ENCODE assay signal across 10 cellular contexts in genomic region chr10:15439381-15439837, GRCh38.
DNase-seq lines count a peak whose midpoint lies in the region; ATAC-seq, FAIRE-seq and TF ChIP-seq lines count a peak whose summit lies in the region.
"Had no signal": no experiment of that assay in that cellular context is flagged by ENCODE, and none has a peak within 500 bp of the region (broad histone marks: within the 10 kb centered on the region; RNA-seq: fewer than 3 reads in every experiment).

No MANE protein-coding gene starts in this region.

- in situ Hi-C loops in brain microvascular endothelial cell (cut with HindIII; ENCODE audit: low pct_ligation_motif_present, low sequenced_read_pairs) = loop anchor here (25.0 kb wide), 1 partner anchor 273 kb away; the partner anchor contains the start of gene ITGA8

- no peaks in the 10 kb centered on the region for H3K9me3 Mint-ChIP-seq in activated naive CD4-positive, alpha-beta T cell treated with anti-CD3 and anti-CD28 coated beads, Interleukin-2, amount 50 U/mL, for 72 hours

- H3K36me3 Mint-ChIP-seq in activated naive CD4-positive, alpha-beta T cell treated with anti-CD3 and anti-CD28 coated beads, Interleukin-2, amount 50 U/mL, for 72 hours = no peaks in the 10 kb centered on the region

- no peaks in the 10 kb centered on the region for H3K9me3 ChIP-seq in kidney (ENCODE audit: control insufficient read depth in 1 of 2, low read length in 2 of 2)
- no peaks in the 10 kb centered on the region for H3K9me3 ChIP-seq in smooth muscle cell (replicated peaks; ENCODE audit: low read depth)
- H3K9me3 ChIP-seq in PC-3 (ENCODE audit: low read length) = no peaks in the 10 kb centered on the region

- ATAC-seq in PC-3 (no peak), GM21723 (IDR thresholded peaks at IDR 0.05; ENCODE audit: unreplicated experiment) (no peak), HG02642 (IDR thresholded peaks at IDR 0.05; ENCODE audit: poor library complexity, unreplicated experiment) (no peak)
- no peak for ATAC-seq in activated naive CD4-positive, alpha-beta T cell treated with anti-CD3 and anti-CD28 coated beads, Interleukin-2, amount 50 U/mL, for 72 hours

- H3K4me1 ChIP-seq in kidney (ENCODE audit: control insufficient read depth in 1 of 2, insufficient read depth in 1 of 2, low read depth in 1 of 2, low read length in 2 of 2) = peaks cover 0 to 6% of the 10 kb centered on the region in 2 donors
- no peaks in the 10 kb centered on the region for H3K4me1 ChIP-seq in smooth muscle cell (ENCODE audit: low read depth)
- H3K4me1 ChIP-seq in PC-3 (ENCODE audit: insufficient read depth, low read length) = peaks cover 8% of the 10 kb centered on the region; the same call in 1 of the 2 replicates

- DNase-seq in H7 (peak; percentile 36), brain microvascular endothelial cell (peak; percentile 41), kidney (peak; percentile 74), smooth muscle cell (lab: John Stamatoyannopoulos, UW; ENCODE audit: unreplicated experiment) (no peak), PC-3 (no peak)
- DNase-seq in activated naive CD4-positive, alpha-beta T cell treated with anti-CD3 and anti-CD28 coated beads, Interleukin-2, amount 50 U/mL, for 72 hours (ENCODE audit: low spot score in 2 of 2) = no peak
- DNase-seq: activated CD4-positive, alpha-beta T cell treated with anti-CD3 and anti-CD28 coated beads for 48 hours; posterior cingulate gyrus had no signal

- peak overlapping the region; percentile 81 for H3K4me2 ChIP-seq in smooth muscle cell
- no peak overlapping the region for H3K4me2 ChIP-seq in PC-3 (ENCODE audit: low read length)

- H3K27ac Mint-ChIP-seq in activated naive CD4-positive, alpha-beta T cell treated with anti-CD3 and anti-CD28 coated beads, Interleukin-2, amount 50 U/mL, for 72 hours = no peak overlapping the region

- H3K27ac ChIP-seq in brain microvascular endothelial cell (no peak overlapping the region), kidney (ENCODE audit: low read depth in 2 of 2, low read length in 2 of 2) (peak overlapping the region; percentile 12 to 56), smooth muscle cell (ENCODE audit: low read depth) (peak overlapping the region; percentile 69), PC-3 (ENCODE audit: low read length) (no peak overlapping the region)

- 5% methylated on average over 12 of the region's 12 CpGs for WGBS in smooth muscle cell (ENCODE audit: low lambda C conversion rate)

- H2AFZ ChIP-seq in smooth muscle cell (ENCODE audit: low read depth) (peak overlapping the region; percentile 99), PC-3 (ENCODE audit: low read length) (no peak overlapping the region)

- H3K4me3 ChIP-seq in H7 (ENCODE audit: insufficient read depth, low read depth, low read length) = no peak overlapping the region
- H3K4me3 ChIP-seq in brain microvascular endothelial cell (ENCODE audit: low read depth, low read length) = peak overlapping the region; percentile 37
- H3K4me3 ChIP-seq in kidney (ENCODE audit: low read length in 2 of 2) = peak overlapping the region; percentile 45 to 61
- H3K4me3 ChIP-seq in smooth muscle cell = peak overlapping the region; percentile 43
- H3K4me3 ChIP-seq in PC-3 (ENCODE audit: low read length) = no peak overlapping the region

- CTCF ChIA-PET in PC-3 (lab: Charles Lee) = no interaction called here

- intact Hi-C loops in kidney (cut with DNase I) = loop anchor here (10.0 kb wide), 1 partner anchor 385 kb away; no protein-coding TSS in a partner anchor
- intact Hi-C loops in PC-3 (cut with micrococcal nuclease) = no loop called here

- TF ChIP-seq CTCF in brain microvascular endothelial cell (IDR thresholded peaks at IDR 0.05; ENCODE audit: low read depth, low read length, missing control alignments) (peak; percentile 74), kidney (IDR thresholded peaks at IDR 0.05; ENCODE audit: borderline replicate concordance, extremely low read depth, insufficient read depth) (no peak), smooth muscle cell (IDR thresholded peaks at IDR 0.05; ENCODE audit: borderline replicate concordance, insufficient read depth, poor library complexity, severe bottlenecking) (peak; percentile 28), PC-3 (conservative IDR thresholded peaks at IDR 0.05; ENCODE audit: low read depth, low read length) (no peak)

- H4K20me1 ChIP-seq in smooth muscle cell (ENCODE audit: low read depth) (no peaks in the 10 kb centered on the region), PC-3 (ENCODE audit: low read length) (no peaks in the 10 kb centered on the region)

- H3K27me3 ChIP-seq in H7 (ENCODE audit: control insufficient read depth, insufficient read depth, low read length) (peaks cover 2% of the 10 kb centered on the region; the same call in 1 of the 2 replicates), brain microvascular endothelial cell (replicated peaks) (no peaks in the 10 kb centered on the region), smooth muscle cell (ENCODE audit: low read depth) (no peaks in the 10 kb centered on the region), PC-3 (ENCODE audit: low read length) (no peaks in the 10 kb centered on the region)

- no peak for FAIRE-seq in kidney (lab: Jason Lieb, UNC)

- H3K9me2 ChIP-seq in PC-3 (replicated peaks; ENCODE audit: low read length) = no peaks in the 10 kb centered on the region

- no peaks in the 10 kb centered on the region for H3K36me3 ChIP-seq in H7 (replicated peaks; ENCODE audit: control insufficient read depth, insufficient read depth, low read length)
- no peaks in the 10 kb centered on the region for H3K36me3 ChIP-seq in brain microvascular endothelial cell (replicated peaks)
- H3K36me3 ChIP-seq in kidney (ENCODE audit: control insufficient read depth in 1 of 2, insufficient read depth in 2 of 2, low read length in 2 of 2) = no peaks in the 10 kb centered on the region
- no peaks in the 10 kb centered on the region for H3K36me3 ChIP-seq in smooth muscle cell (ENCODE audit: low read depth)
- no peaks in the 10 kb centered on the region for H3K36me3 ChIP-seq in PC-3 (ENCODE audit: low read depth, low read length)

- BruUV-seq in PC-3 (replicated peaks; lab: Mats Ljungman, UMichigan) = no TSS peak

- POLR2A ChIA-PET in PC-3 (lab: Charles Lee; ENCODE audit: unreplicated experiment) = no interaction called here

- no peaks in the 10 kb centered on the region for H3F3A ChIP-seq in smooth muscle cell (ENCODE audit: low read depth)
- H3F3A ChIP-seq in PC-3 (ENCODE audit: low read length, unreplicated experiment) = no peaks in the 10 kb centered on the region

- H3K79me2 ChIP-seq in smooth muscle cell (ENCODE audit: low read depth) = no peaks in the 10 kb centered on the region
- no peaks in the 10 kb centered on the region for H3K79me2 ChIP-seq in PC-3 (ENCODE audit: low read length)

- H3K9ac ChIP-seq in kidney (ENCODE audit: low read length in 2 of 2) (peak overlapping the region in 1 of 2 donors; percentile 9), smooth muscle cell (ENCODE audit: low read depth) (peak overlapping the region; percentile 42), PC-3 (ENCODE audit: low read length) (no peak overlapping the region)

Comparison
In these comparisons a context has a peak if more than half of its experiments do, and no peak if none do; other contexts are left out.
1. DNase-seq: peak in H7 (single experiment), brain microvascular endothelial cell (single experiment) and kidney (single experiment); none in smooth muscle cell (single experiment), PC-3 (single experiment) and activated naive CD4-positive, alpha-beta T cell treated with anti-CD3 and anti-CD28 coated beads, Interleukin-2, amount 50 U/mL, for 72 hours (0 of 2).
2. H3K4me3 ChIP-seq: peak in brain microvascular endothelial cell (single experiment), kidney (2 of 2) and smooth muscle cell (single experiment); none in H7 (single experiment) and PC-3 (single experiment).
3. H3K27ac ChIP-seq: peak in kidney (2 of 2) and smooth muscle cell (single experiment); none in brain microvascular endothelial cell (single experiment) and PC-3 (single experiment).
4. CTCF ChIP-seq: peak in brain microvascular endothelial cell (single experiment) and smooth muscle cell (single experiment); none in kidney (single experiment) and PC-3 (single experiment).